8 cellular contexts compared by ENCODE assay signal in the genomic region with DNA sequence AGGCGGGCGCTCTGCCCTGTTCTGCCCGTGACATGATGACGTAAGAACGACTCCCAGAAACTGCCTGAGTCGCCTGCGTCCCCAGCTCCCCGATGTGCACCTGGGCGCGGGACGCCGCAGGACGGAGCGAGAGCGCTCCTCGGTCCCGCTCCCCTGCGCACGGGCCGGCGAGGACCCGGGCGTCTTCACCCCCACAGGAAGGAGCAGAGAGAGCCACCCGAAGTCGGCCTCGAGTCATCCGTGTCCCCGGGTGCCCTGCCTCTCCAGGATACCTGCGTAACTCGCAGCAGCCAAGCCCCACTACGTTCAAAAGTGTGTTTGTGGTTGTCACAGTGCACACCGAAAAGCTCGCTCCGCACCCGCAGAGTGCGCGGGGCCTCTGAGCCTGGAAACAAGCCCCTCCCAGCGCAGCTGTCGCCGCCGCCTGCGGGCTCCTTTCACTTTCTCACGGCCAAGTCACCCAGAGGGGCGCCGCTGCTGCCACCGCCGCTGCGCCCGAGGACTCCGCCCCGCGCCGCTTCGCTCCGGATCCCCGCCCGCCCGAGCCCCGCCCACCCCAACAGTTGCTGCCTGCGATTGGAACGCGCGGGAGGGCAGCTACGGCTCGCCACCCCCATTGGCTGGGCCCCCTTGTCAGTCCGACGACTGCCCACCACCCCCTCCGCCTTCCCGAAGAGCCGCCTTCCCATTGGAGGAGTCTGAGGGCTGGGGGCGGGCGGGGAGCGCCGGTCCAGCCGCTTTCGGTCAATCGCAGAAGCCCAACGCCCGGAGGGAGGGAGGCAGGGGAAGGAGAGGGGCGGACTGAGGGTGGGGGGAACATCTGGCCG. TPM values are rescaled to one million over a fixed set of nuclear protein-coding genes. Genes with fewer than 3 reads are reported as not detected.
A peak's percentile ranks its signal among the peaks of the same experiment; 100 is the strongest.
DNase-seq lines count a peak whose midpoint lies in the region; ATAC-seq, FAIRE-seq and TF ChIP-seq lines count a peak whose summit lies in the region.

No MANE protein-coding gene starts in this region.

- peak overlapping the region; percentile 95 for H3K9ac ChIP-seq in kidney (ENCODE audit: low read length in 2 of 2)

- H3K9me3 ChIP-seq in kidney (ENCODE audit: control insufficient read depth in 1 of 2, low read length in 2 of 2) = no peaks in the 10 kb centered on the region

- ATAC-seq in HG03378 (IDR thresholded peaks at IDR 0.05; ENCODE audit: unreplicated experiment) = peak; percentile 77

- peak; percentile 93 for DNase-seq in AML-193 (lab: John Stamatoyannopoulos, UW)
- DNase-seq in NCI-H446 treated with DMSO at 0.1 percent for 48 hours (lab: John Stamatoyannopoulos, UW) = peak; percentile 99
- peak; percentile 89 for DNase-seq in activated CD4-positive, CD25-positive, alpha-beta regulatory T cell treated with anti-CD3 and anti-CD28 coated beads, Interleukin-2, amount 50 U/mL, for 72 hours
- peak; percentile 87 to 91 for DNase-seq in cerebellar nuclear complex (lab: John Stamatoyannopoulos, UW)
- peak; percentile 100 for DNase-seq in kidney
- DNase-seq in stimulated activated CD4-positive, alpha-beta T cell treated with anti-CD3 and anti-CD28 coated beads, Interleukin-15, amount 100 ng/mL, for 1 hour (ENCODE audit: low read depth in 1 of 2, low spot score in 1 of 2) = peak; percentile 88 to 96

- no peak for TF ChIP-seq CTCF in kidney (IDR thresholded peaks at IDR 0.05; ENCODE audit: borderline replicate concordance, extremely low read depth, insufficient read depth)

- H3K36me3 ChIP-seq in kidney (ENCODE audit: control insufficient read depth in 1 of 2, insufficient read depth in 2 of 2, low read length in 2 of 2) = no peaks in the 10 kb centered on the region

- peak; percentile 78 for TF ChIP-seq POLR2A in GM19099 (IDR thresholded peaks at IDR 0.05; ENCODE audit: extremely low read depth, insufficient read length, low read depth)

- peak overlapping the region; percentile 82 to 94 for H3K4me3 ChIP-seq in kidney (ENCODE audit: low read length in 2 of 2)

- no peak for FAIRE-seq in kidney (lab: Jason Lieb, UNC)

- H3K27ac ChIP-seq in kidney (ENCODE audit: low read depth in 2 of 2, low read length in 2 of 2) = peak overlapping the region; percentile 99 to 100

- intact Hi-C loops in kidney (cut with DNase I) = no loop called here

- H3K4me1 ChIP-seq in kidney (ENCODE audit: control insufficient read depth in 1 of 2, insufficient read depth in 1 of 2, low read depth in 1 of 2, low read length in 2 of 2) = peaks cover 3 to 11% of the 10 kb centered on the region in 2 donors

RNA-seq across cellular contexts. Expression of a gene that starts 3.1 kb away (rescaled TPM):
- 19.8 TPM for total RNA-seq in kidney
- 9.0 TPM for polyA plus RNA-seq in kidney (ENCODE audit: insufficient read depth, low read depth, low replicate concordance)

Comparison
In these comparisons a context has a peak if more than half of its experiments do, and no peak if none do; other contexts are left out.
1. Peak in every context shown above with its lines: DNase-seq, ATAC-seq, H3K4me3 ChIP-seq and H3K27ac ChIP-seq.